ENCODE assay signal across 8 cellular contexts in the genomic region with DNA sequence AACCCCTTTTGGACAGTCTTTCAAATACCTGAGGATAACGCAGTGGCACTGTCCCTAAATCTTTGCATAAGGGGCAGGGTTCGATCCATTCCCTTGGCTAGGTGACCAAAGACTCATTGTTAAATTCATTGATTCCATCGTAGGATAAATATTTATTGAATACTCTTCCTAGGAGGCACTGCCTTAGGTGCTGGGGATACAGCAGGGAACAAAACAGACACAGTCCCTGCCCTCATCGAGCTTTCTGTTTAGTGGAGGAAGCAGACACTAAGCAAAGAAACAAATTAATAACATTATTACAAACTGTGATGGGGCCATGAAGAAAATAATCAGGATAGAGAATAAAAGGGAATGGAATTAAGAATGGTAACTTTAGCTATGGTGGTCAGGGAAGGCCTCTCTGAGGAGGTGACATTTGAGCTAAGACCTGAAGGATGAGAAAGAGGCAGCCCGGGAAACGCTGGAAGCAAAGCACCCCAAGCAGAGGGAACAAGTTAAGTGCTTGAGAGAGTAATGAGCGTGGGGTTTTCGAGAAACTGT. TPM values are rescaled to one million over a fixed set of nuclear protein-coding genes. Genes with fewer than 3 reads are reported as not detected.
DNase-seq lines count a peak whose midpoint lies in the region; ATAC-seq, FAIRE-seq and TF ChIP-seq lines count a peak whose summit lies in the region.

No MANE protein-coding gene starts in this region.

- peaks cover 30% of the 10 kb centered on the region for H3K4me1 Mint-ChIP-seq in activated naive CD4-positive, alpha-beta T cell treated with anti-CD3 and anti-CD28 coated beads, Interleukin-2, amount 50 U/mL, for 24 hours
- peaks cover 19% of the 10 kb centered on the region for H3K4me1 Mint-ChIP-seq in type B pancreatic cell (ENCODE audit: unreplicated experiment)

- TF ChIP-seq POLR2A in body of pancreas (IDR thresholded peaks at IDR 0.05) (no peak), H54 (IDR thresholded peaks at IDR 0.05; ENCODE audit: low read depth, low read length) (no peak)

- TF ChIP-seq CTCF in body of pancreas (IDR thresholded peaks at IDR 0.05) (no peak), lung (IDR thresholded peaks at IDR 0.05; ENCODE audit: control extremely low read depth, extremely low read depth) (no peak), type B pancreatic cell (conservative IDR thresholded peaks at IDR 0.05) (no peak)

- peak overlapping the region; percentile 96 for H3K4me3 Mint-ChIP-seq in activated naive CD4-positive, alpha-beta T cell treated with anti-CD3 and anti-CD28 coated beads, Interleukin-2, amount 50 U/mL, for 24 hours
- H3K4me3 Mint-ChIP-seq in type B pancreatic cell: peak overlapping the region; percentile 98

- peaks cover 9 to 15% of the 10 kb centered on the region in 2 donors for H3K36me3 ChIP-seq in body of pancreas (replicated peaks in 1 of 2; ENCODE audit: insufficient read depth in 1 of 2, low read depth in 2 of 2)
- peaks cover 7 to 16% of the 10 kb centered on the region in 2 donors for H3K36me3 ChIP-seq in lung (ENCODE audit: control insufficient read depth in 2 of 2, insufficient read depth in 2 of 2, low read length in 2 of 2)

- peak overlapping the region; percentile 97 for H3K27ac Mint-ChIP-seq in activated naive CD4-positive, alpha-beta T cell treated with anti-CD3 and anti-CD28 coated beads, Interleukin-2, amount 50 U/mL, for 24 hours
- peak overlapping the region; percentile 93 for H3K27ac Mint-ChIP-seq in type B pancreatic cell

- H3K27ac ChIP-seq in body of pancreas: peak overlapping the region; percentile 40 to 86 (median 80)
- H3K27ac ChIP-seq in lung (ENCODE audit: low read depth in 1 of 2, low read length in 1 of 2): peak overlapping the region; percentile 87 to 95

- H3K4me3 ChIP-seq in body of pancreas: peak overlapping the region; percentile 54 to 64
- peak overlapping the region; percentile 83 for H3K4me3 ChIP-seq in lung

- H3K27me3 Mint-ChIP-seq in activated naive CD4-positive, alpha-beta T cell treated with anti-CD3 and anti-CD28 coated beads, Interleukin-2, amount 50 U/mL, for 24 hours: no peaks in the 10 kb centered on the region
- no peaks in the 10 kb centered on the region for H3K27me3 Mint-ChIP-seq in type B pancreatic cell

- no peak for DNase-seq in activated naive CD4-positive, alpha-beta T cell treated with anti-CD3 and anti-CD28 coated beads, Interleukin-2, amount 50 U/mL, for 16 hours
- no peak for DNase-seq in body of pancreas
- DNase-seq in lung (ENCODE audit: low spot score): no peak
- no peak for DNase-seq in type B pancreatic cell (ENCODE audit: extremely low spot score, unreplicated experiment)
- no peak for DNase-seq in SW 1271 (lab: John Stamatoyannopoulos, UW)
- no peak for DNase-seq in H54 (ENCODE audit: insufficient read length, low spot score)

- H3K36me3 Mint-ChIP-seq in activated naive CD4-positive, alpha-beta T cell treated with anti-CD3 and anti-CD28 coated beads, Interleukin-2, amount 50 U/mL, for 24 hours: peaks cover 13% of the 10 kb centered on the region
- peaks cover 9% of the 10 kb centered on the region for H3K36me3 Mint-ChIP-seq in type B pancreatic cell

- FAIRE-seq in H54 (lab: Jason Lieb, UNC): no peak

- 16 to 25% methylated on average over 8 of the region's 8 CpGs for WGBS in body of pancreas, 2 donors
- 28 to 36% methylated on average over 8 of the region's 8 CpGs for WGBS in lung, 2 donors

- no peaks in the 10 kb centered on the region for H3K9me3 Mint-ChIP-seq in activated naive CD4-positive, alpha-beta T cell treated with anti-CD3 and anti-CD28 coated beads, Interleukin-2, amount 50 U/mL, for 24 hours
- H3K9me3 Mint-ChIP-seq in type B pancreatic cell: no peaks in the 10 kb centered on the region

- H3K4me1 ChIP-seq in body of pancreas (peaks cover 19% of the 10 kb centered on the region), lung (ENCODE audit: control insufficient read depth in 2 of 2, insufficient read depth in 2 of 2, low read length in 2 of 2) (peaks cover 5 to 6% of the 10 kb centered on the region in 2 donors)

- H3K9me3 ChIP-seq in body of pancreas (no peaks in the 10 kb centered on the region), lung (ENCODE audit: control insufficient read depth in 2 of 2, insufficient read depth in 1 of 2, low read length in 1 of 2) (no peaks in the 10 kb centered on the region)

- intact Hi-C loops in body of pancreas (cut with DNase I): no loop called here

- ATAC-seq in body of pancreas (no peak), lung (ENCODE audit: insufficient read depth, low FRiP score) (no peak), GM21576 (IDR thresholded peaks at IDR 0.05; ENCODE audit: unreplicated experiment) (no peak)

- H3K27me3 ChIP-seq in body of pancreas: no peaks in the 10 kb centered on the region
- H3K27me3 ChIP-seq in lung (ENCODE audit: control insufficient read depth, insufficient read depth): no peaks in the 10 kb centered on the region

RNA-seq across cellular contexts. Expression of a gene that starts 0.7 kb away (rescaled TPM):
- total RNA-seq in body of pancreas (10 to 100 TPM; 17.1 to 63.0 TPM), lung (10 to 100 TPM; 14.6 to 48.7 TPM), type B pancreatic cell (ENCODE audit: low replicate concordance) (43.4 and 50.0 TPM in 2 replicates)
- 10 to 100 TPM; 50.3 to 58.0 TPM for polyA plus RNA-seq in lung

RNA-seq across cellular contexts. Expression of a gene that starts 8.0 kb away (rescaled TPM):
- total RNA-seq in body of pancreas (1 to 10 TPM; 1.8 to 4.0 TPM), lung (1 to 10 TPM; 3.5 to 9.6 TPM), type B pancreatic cell (ENCODE audit: low replicate concordance) (1.4 and 1.8 TPM in 2 replicates)
- 10 to 100 TPM in 1 of 2 donors, 1 to 10 TPM in 1; 9.3 to 17.9 TPM for polyA plus RNA-seq in lung

RNA-seq across cellular contexts. Expression of a gene that starts 8.5 kb away (rescaled TPM):
- total RNA-seq in body of pancreas: 10 to 100 TPM; 31.4 to 69.9 TPM
- 10 to 100 TPM; 29.1 to 95.4 TPM for total RNA-seq in lung
- 10 to 100 TPM; 59.5 to 66.4 TPM for polyA plus RNA-seq in lung
- 46.0 and 76.0 TPM in 2 replicates for total RNA-seq in type B pancreatic cell (ENCODE audit: low replicate concordance)

RNA-seq across cellular contexts. Expression of a gene that starts 19.4 kb away (rescaled TPM):
- total RNA-seq in body of pancreas: 10 to 100 TPM; 26.2 to 29.3 TPM
- 10 to 100 TPM; 53.7 to 74.4 TPM for total RNA-seq in lung
- polyA plus RNA-seq in lung: 10 to 100 TPM; 57.0 to 62.2 TPM
- 148 and 152 TPM in 2 replicates for total RNA-seq in type B pancreatic cell (ENCODE audit: low replicate concordance)

RNA-seq across cellular contexts. Expression of a gene that starts 25.3 kb away (rescaled TPM):
- total RNA-seq in body of pancreas (10 to 100 TPM; 62.3 to 64.9 TPM), lung (100 to 1,000 TPM; 181 to 266 TPM), type B pancreatic cell (ENCODE audit: low replicate concordance) (278 and 372 TPM in 2 replicates)
- polyA plus RNA-seq in lung: 100 to 1,000 TPM; 104 to 155 TPM
